In genomic region chr7:128359336-128359735, GRCh38 we compare ENCODE assay signal across 1 cellular context.
TF ChIP-seq lines count a peak whose summit lies in the region.

No MANE protein-coding gene starts in this region.

TF ChIP-seq in HepG2, 621 proteins besides CTCF, POLR2A, EP300 and RAD21:
- TF ChIP-seq JUND (CRISPR knock-in tag; IDR thresholded peaks at IDR 0.05) (no peak), SUZ12 (IDR thresholded peaks at IDR 0.05; ENCODE audit: low read depth, low read length) (no peak), ZNF780A (CRISPR knock-in tag; IDR thresholded peaks at IDR 0.05) (no peak), PHB2 (IDR thresholded peaks at IDR 0.05; ENCODE audit: partially characterized antibody) (no peak), ISX (CRISPR knock-in tag; conservative IDR thresholded peaks at IDR 0.05) (no peak), ZNF549 (CRISPR knock-in tag; IDR thresholded peaks at IDR 0.05) (no peak), TOPORS (CRISPR knock-in tag; IDR thresholded peaks at IDR 0.05) (no peak), NR2F1 (CRISPR knock-in tag; IDR thresholded peaks at IDR 0.05) (no peak), FOXC1 (CRISPR knock-in tag; IDR thresholded peaks at IDR 0.05; ENCODE audit: borderline replicate concordance) (no peak), USF2 (IDR thresholded peaks at IDR 0.05; ENCODE audit: low read depth, low read length) (no peak), USF2 (CRISPR knock-in tag; IDR thresholded peaks at IDR 0.05; ENCODE audit: borderline replicate concordance) (no peak), ZNF790 (CRISPR knock-in tag; IDR thresholded peaks at IDR 0.05; ENCODE audit: borderline replicate concordance) (no peak), ZNF468 (CRISPR knock-in tag; IDR thresholded peaks at IDR 0.05) (no peak), AKNA (CRISPR knock-in tag; IDR thresholded peaks at IDR 0.05; ENCODE audit: borderline replicate concordance) (no peak), IKZF5 (CRISPR knock-in tag; IDR thresholded peaks at IDR 0.05) (no peak), ZNF607 (CRISPR knock-in tag; IDR thresholded peaks at IDR 0.05; ENCODE audit: borderline replicate concordance) (no peak), ZNF609 (CRISPR knock-in tag; IDR thresholded peaks at IDR 0.05; ENCODE audit: borderline replicate concordance) (no peak), THAP8 (CRISPR knock-in tag; IDR thresholded peaks at IDR 0.05; ENCODE audit: borderline replicate concordance) (no peak)
